In the genomic region with DNA sequence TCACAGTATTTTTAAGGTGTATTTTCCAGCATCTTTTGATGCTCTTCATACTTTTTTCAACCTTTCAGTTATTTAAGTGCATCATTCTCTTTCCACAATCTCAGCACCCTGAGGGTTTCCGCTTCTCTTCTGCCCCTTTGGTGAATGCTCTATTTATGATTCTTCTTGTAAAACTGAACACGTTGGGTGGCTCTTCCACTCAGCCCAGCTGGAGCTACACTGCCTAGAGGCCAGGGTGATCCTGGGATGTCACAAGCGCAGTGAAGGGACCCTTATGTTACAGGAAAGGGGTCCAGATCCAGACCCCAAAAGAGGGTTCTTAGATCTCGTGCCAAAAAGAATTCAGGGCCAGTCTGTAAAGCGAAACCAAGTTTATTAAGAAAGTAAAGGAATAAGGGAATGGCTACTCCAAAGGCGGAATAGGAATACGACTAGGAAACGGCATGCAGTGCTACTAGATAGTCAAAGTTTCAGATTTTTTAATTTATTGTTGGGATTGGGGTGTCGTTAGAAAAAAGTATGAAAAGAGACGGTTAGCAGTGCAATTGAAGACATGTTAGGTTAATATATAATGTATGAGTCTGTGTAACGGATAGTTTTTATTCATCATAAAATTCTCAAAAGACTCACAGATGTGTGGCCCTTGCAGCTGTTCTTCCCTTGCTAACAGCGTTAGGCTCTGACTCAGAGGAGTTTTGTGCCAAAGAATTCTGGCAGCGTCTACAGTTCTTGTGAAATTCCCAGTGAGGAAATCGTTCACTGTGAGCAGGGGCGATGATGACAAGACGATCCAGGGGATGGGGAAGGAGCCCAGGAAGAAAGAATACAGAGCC, we compare ENCODE assay signal across 8 cellular contexts. TPM values are rescaled to one million over a fixed set of nuclear protein-coding genes. Genes with fewer than 3 reads are reported as not detected.
DNase-seq lines count a peak whose midpoint lies in the region; ATAC-seq and TF ChIP-seq lines count a peak whose summit lies in the region.

No MANE protein-coding gene starts in this region.

- POLR2A ChIA-PET in GM10248 (lab: Yijun Ruan, JAX), result no interaction called here

- DNase-seq in NCI-H1694 treated with DMSO at 0.1 percent for 48 hours (lab: John Stamatoyannopoulos, UW), result peak; percentile 9
- peak; percentile 55 to 74 for DNase-seq in dermis microvascular lymphatic vessel endothelial cell (ENCODE audit: low read depth in 2 of 2)
- peak; percentile 5 for DNase-seq in mesenteric fat pad (ENCODE audit: low spot score)
- DNase-seq in NCI-H345 treated with DMSO at 0.1 percent for 48 hours (lab: John Stamatoyannopoulos, UW; ENCODE audit: unreplicated experiment), result no peak
- DNase-seq in NCI-H2171 treated with DMSO at 0.1 percent for 48 hours (lab: John Stamatoyannopoulos, UW), result no peak
- DNase-seq in GM10248 (ENCODE audit: extremely low spot score), result no peak

- CTCF ChIA-PET in GM10248 (lab: Yijun Ruan, JAX), result no interaction called here

- no peaks in the 10 kb centered on the region for H3K4me1 ChIP-seq in ACC112 (ENCODE audit: control insufficient read depth, insufficient read depth, low read length, unreplicated experiment)

- no peaks in the 10 kb centered on the region for H3K27me3 ChIP-seq in ACC112 (ENCODE audit: insufficient read depth, low read length)

- H2AFZ ChIP-seq in ACC112 (ENCODE audit: low read length, unreplicated experiment), result no peak overlapping the region

- ATAC-seq in GM18511 (IDR thresholded peaks at IDR 0.05; ENCODE audit: unreplicated experiment), result no peak

- no peaks in the 10 kb centered on the region for H3K79me2 ChIP-seq in ACC112 (ENCODE audit: control insufficient read depth, insufficient read depth, low read length, unreplicated experiment)

- no peak for TF ChIP-seq CTCF in GM10248 (IDR thresholded peaks at IDR 0.05; ENCODE audit: control extremely low read depth, extremely low read depth, low read depth, missing control alignments)

- H3K36me3 ChIP-seq in ACC112 (ENCODE audit: insufficient read depth, low read length), result no peaks in the 10 kb centered on the region

- peak overlapping the region; percentile 48 for H3K27ac ChIP-seq in ACC112 (ENCODE audit: low read depth, low read length)

- peak overlapping the region; percentile 68 for H3K4me3 ChIP-seq in ACC112 (ENCODE audit: low read depth, low read length)

RNA-seq across cellular contexts. Expression of a gene that starts 14.4 kb away (rescaled TPM):
- total RNA-seq in dermis microvascular lymphatic vessel endothelial cell (not detected in 2 replicates), mesenteric fat pad (not detected)

RNA-seq across cellular contexts. Expression of a gene that starts 34.6 kb away (rescaled TPM):
- total RNA-seq in dermis microvascular lymphatic vessel endothelial cell (7.8 and 9.6 TPM in 2 replicates), mesenteric fat pad (18.1 TPM)

RNA-seq across cellular contexts. Expression of a gene that starts 46.7 kb away (rescaled TPM):
- total RNA-seq in dermis microvascular lymphatic vessel endothelial cell (33.4 and 40.8 TPM in 2 replicates), mesenteric fat pad (40.8 TPM)

Comparison
In these comparisons a context has a peak if more than half of its experiments do, and no peak if none do; other contexts are left out.
1. DNase-seq: peak in NCI-H1694 treated with DMSO at 0.1 percent for 48 hours (single experiment), dermis microvascular lymphatic vessel endothelial cell (2 of 2) and mesenteric fat pad (single experiment); none in NCI-H345 treated with DMSO at 0.1 percent for 48 hours (single experiment), NCI-H2171 treated with DMSO at 0.1 percent for 48 hours (single experiment) and GM10248 (single experiment).